ENCODE assay signal across 21 cellular contexts in the genomic region with DNA sequence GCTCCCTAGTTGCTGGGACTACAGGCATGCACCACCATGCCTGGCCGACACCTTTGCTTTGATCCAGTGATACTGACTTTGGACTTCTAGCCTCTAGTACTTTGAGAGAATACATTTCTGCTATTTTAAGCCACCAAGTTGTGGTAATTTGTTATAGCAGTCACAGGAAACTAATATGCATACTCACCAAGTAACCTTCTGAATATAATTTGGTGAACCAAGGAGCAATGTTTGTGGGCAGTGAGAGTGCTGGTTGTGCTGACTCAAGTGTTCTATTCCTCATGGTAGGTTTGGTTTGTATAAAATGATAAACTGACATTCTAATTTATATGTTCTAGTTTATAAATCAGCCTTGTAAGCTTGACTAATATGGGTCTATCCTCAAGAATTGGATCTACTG. TPM values are rescaled to one million over a fixed set of nuclear protein-coding genes. Genes with fewer than 3 reads are reported as not detected.
"Had no signal": no experiment of that assay in that cellular context is flagged by ENCODE, and none has a peak within 500 bp of the region (broad histone marks: within the 10 kb centered on the region; RNA-seq: fewer than 3 reads in every experiment).

No MANE protein-coding gene starts in this region.

- H3K4me3 Mint-ChIP-seq: mesothelial cell of epicardium; naive thymus-derived CD4-positive, alpha-beta T cell; nephron; neural crest cell; stimulated activated memory B cell treated with anti-CD40 and anti-IgM and Interleukin-4, amounts not matched to agents 10 μg/mL and 1 μg/mL and 100 μg/mL, for 72 hours; type B pancreatic cell had no signal

- H3K36me3 Mint-ChIP-seq: mesothelial cell of epicardium; stimulated activated memory B cell treated with anti-CD40 and anti-IgM and Interleukin-4, amounts not matched to agents 10 μg/mL and 1 μg/mL and 100 μg/mL, for 72 hours; type B pancreatic cell had no signal

- H3K4me1 Mint-ChIP-seq: mesothelial cell of epicardium; nephron; stimulated activated memory B cell treated with anti-CD40 and anti-IgM and Interleukin-4, amounts not matched to agents 10 μg/mL and 1 μg/mL and 100 μg/mL, for 72 hours had no signal

- ATAC-seq: heart right ventricle; naive thymus-derived CD4-positive, alpha-beta T cell; pancreas; right cardiac atrium; sciatic nerve; stimulated activated memory B cell treated with anti-CD40 and anti-IgM and Interleukin-4, amounts not matched to agents 10 μg/mL and 1 μg/mL and 100 μg/mL, for 72 hours had no signal

- H3K27ac Mint-ChIP-seq: mesothelial cell of epicardium; naive thymus-derived CD4-positive, alpha-beta T cell; nephron; stimulated activated memory B cell treated with anti-CD40 and anti-IgM and Interleukin-4, amounts not matched to agents 10 μg/mL and 1 μg/mL and 100 μg/mL, for 72 hours; type B pancreatic cell had no signal

- DNase-seq: heart right ventricle; islet precursor cell; left ventricle myocardium inferior; mesendoderm; naive thymus-derived CD4-positive, alpha-beta T cell; nucleus accumbens; pancreas; posterior cingulate gyrus; retina; right cardiac atrium; small intestine; spleen; stimulated activated CD4-positive, alpha-beta T cell treated with anti-CD3 and anti-CD28 coated beads, Interleukin-4, amount 100 ng/mL, for 24 hours; stimulated activated naive CD4-positive, alpha-beta T cell treated with Interleukin-2 at 50 U/mL for 16 hours; uterus had no signal

- H3K9me3 Mint-ChIP-seq: nephron; neural crest cell; stimulated activated memory B cell treated with anti-CD40 and anti-IgM and Interleukin-4, amounts not matched to agents 10 μg/mL and 1 μg/mL and 100 μg/mL, for 72 hours; type B pancreatic cell had no signal

- H3K27me3 Mint-ChIP-seq: stimulated activated memory B cell treated with anti-CD40 and anti-IgM and Interleukin-4, amounts not matched to agents 10 μg/mL and 1 μg/mL and 100 μg/mL, for 72 hours; type B pancreatic cell had no signal

RNA-seq across cellular contexts. Expression of a gene that starts 42.4 kb away (rescaled TPM):
- total RNA-seq: neural crest cell had no signal
